Comparison of ENCODE assay signal across 12 cellular contexts in the genomic region with DNA sequence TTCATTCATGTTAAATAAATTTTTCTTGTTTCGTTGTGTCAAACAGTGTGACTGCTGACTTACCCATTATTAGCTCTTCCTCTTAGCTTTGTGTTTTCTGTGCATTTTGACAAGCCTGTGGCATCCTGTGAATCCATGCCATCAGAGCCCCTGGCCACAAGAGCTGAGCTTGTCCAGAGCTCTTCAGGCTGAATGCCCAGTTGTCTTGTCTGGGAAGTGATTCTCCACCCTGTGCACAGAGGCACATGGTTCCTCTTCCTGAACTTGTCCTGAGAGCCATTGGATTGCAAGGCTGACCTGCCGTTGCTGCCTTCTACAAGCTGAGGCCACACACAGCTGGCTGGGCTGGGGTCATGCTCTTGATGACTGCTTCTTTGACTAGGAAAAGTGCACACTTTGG.
A peak's percentile ranks its signal among the peaks of the same experiment; 100 is the strongest.
DNase-seq lines count a peak whose midpoint lies in the region; ATAC-seq and TF ChIP-seq lines count a peak whose summit lies in the region.
"Had no signal": no experiment of that assay in that cellular context is flagged by ENCODE, and none has a peak within 500 bp of the region (broad histone marks: within the 10 kb centered on the region; RNA-seq: fewer than 3 reads in every experiment).

No MANE protein-coding gene starts in this region.

- no TSS peak for BruUV-seq in MCF 10A (replicated peaks; lab: Mats Ljungman, UMichigan)

- no peaks in the 10 kb centered on the region for H3K9me3 Mint-ChIP-seq in MCF 10A (ENCODE audit: unreplicated experiment)

- 53 to 71% methylated on average over 2 of the region's 2 CpGs for WGBS in thyroid gland, 2 donors
- WGBS in esophagus muscularis mucosa = 68% methylated on average over 2 of the region's 2 CpGs

- no peak overlapping the region for H3K27ac Mint-ChIP-seq in MCF 10A (ENCODE audit: low read depth, unreplicated experiment)

- TF ChIP-seq EP300 in esophagus muscularis mucosa (IDR thresholded peaks at IDR 0.05) = no peak

- H3K27me3 ChIP-seq in breast epithelium (no peaks in the 10 kb centered on the region), colonic mucosa (no peaks in the 10 kb centered on the region), thyroid gland (no peaks in the 10 kb centered on the region), esophagus muscularis mucosa (no peaks in the 10 kb centered on the region)
- H3K27me3 ChIP-seq: SJCRH30 had no signal

- H3K4me3 ChIP-seq in breast epithelium (no peak overlapping the region), colonic mucosa (no peak overlapping the region), thyroid gland (replicated peaks in 1 of 3) (no peak overlapping the region), esophagus muscularis mucosa (no peak overlapping the region)
- H3K4me3 ChIP-seq: SJCRH30 had no signal

- H3K9me3 ChIP-seq in breast epithelium (no peaks in the 10 kb centered on the region), colonic mucosa (no peaks in the 10 kb centered on the region), thyroid gland (no peaks in the 10 kb centered on the region), esophagus muscularis mucosa (no peaks in the 10 kb centered on the region)
- H3K9me3 ChIP-seq: SJCRH30 had no signal

- H3K9ac ChIP-seq in colonic mucosa (ENCODE audit: low read depth in 2 of 2, low read length in 2 of 2) = peak overlapping the region in 1 of 2 donors; percentile 53

- no peak overlapping the region for H3K4me3 Mint-ChIP-seq in MCF 10A (ENCODE audit: unreplicated experiment)

- DNase-seq in breast epithelium (ENCODE audit: low spot score in 2 of 2) = no peak
- DNase-seq in MCF 10A (ENCODE audit: unreplicated experiment) = no peak
- peak; percentile 31 for DNase-seq in colonic mucosa
- DNase-seq in medulla oblongata (ENCODE audit: extremely low spot score) = peak; percentile 41
- no peak for DNase-seq in thyroid gland
- DNase-seq in NCI-H2107 treated with DMSO at 0.1 percent for 48 hours (lab: John Stamatoyannopoulos, UW; ENCODE audit: unreplicated experiment) = no peak
- DNase-seq in esophagus muscularis mucosa (ENCODE audit: extremely low spot score) = no peak
- DNase-seq: activated CD4-positive, CD25-positive, alpha-beta regulatory T cell; DMS79 treated with DMSO at 0.1 percent for 48 hours; SJCRH30; stimulated activated CD4-positive, alpha-beta T cell treated with anti-CD3 and anti-CD28 coated beads, Interleukin-15, amount 100 ng/mL, for 24 hours had no signal

- TF ChIP-seq POLR2A in breast epithelium (IDR thresholded peaks at IDR 0.05) = no peak
- TF ChIP-seq POLR2A in thyroid gland (IDR thresholded peaks at IDR 0.05) = no peak
- TF ChIP-seq POLR2A in esophagus muscularis mucosa (IDR thresholded peaks at IDR 0.05; ENCODE audit: low read depth) = no peak

- H3K36me3 ChIP-seq in breast epithelium (no peaks in the 10 kb centered on the region), colonic mucosa (peaks cover 4% of the 10 kb centered on the region), thyroid gland (peaks cover 9 to 19% of the 10 kb centered on the region in 2 donors), esophagus muscularis mucosa (peaks cover 7 to 65% (median 49%) of the 10 kb centered on the region in 4 donors)

- no peak for ATAC-seq in HG02981 (IDR thresholded peaks at IDR 0.05; ENCODE audit: unreplicated experiment)

- no peaks in the 10 kb centered on the region for H3K27me3 Mint-ChIP-seq in MCF 10A (ENCODE audit: insufficient read depth, unreplicated experiment)

- H3K36me3 Mint-ChIP-seq in MCF 10A (ENCODE audit: insufficient read depth, unreplicated experiment) = peaks cover 85% of the 10 kb centered on the region

- peaks cover 24% of the 10 kb centered on the region for H3K4me1 Mint-ChIP-seq in MCF 10A (ENCODE audit: insufficient read depth, unreplicated experiment)

- peak overlapping the region; percentile 34 to 73 for H3K27ac ChIP-seq in breast epithelium
- peak overlapping the region; percentile 42 for H3K27ac ChIP-seq in colonic mucosa
- H3K27ac ChIP-seq in thyroid gland = peak overlapping the region in 2 of 3 donors; percentile 48 to 65
- H3K27ac ChIP-seq in esophagus muscularis mucosa (replicated peaks in 1 of 4) = peak overlapping the region in 2 of 4 donors; percentile 5 to 23
- H3K27ac ChIP-seq: SJCRH30 had no signal

- H3K4me1 ChIP-seq in breast epithelium (peaks cover 3 to 16% of the 10 kb centered on the region in 2 donors), colonic mucosa (peaks cover 16% of the 10 kb centered on the region), thyroid gland (peaks cover 40 to 46% of the 10 kb centered on the region in 2 donors), esophagus muscularis mucosa (peaks cover 35 to 63% (median 42%) of the 10 kb centered on the region in 4 donors)

- POLR2A ChIA-PET in MCF 10A (lab: Yijun Ruan, JAX) = interaction anchor here (1.2 to 1.8 kb wide), 2 partner anchors 10 to 32 kb away, joined by 6 to 10 read pairs; no protein-coding TSS in a partner anchor

- TF ChIP-seq CTCF in breast epithelium (IDR thresholded peaks at IDR 0.05) (no peak), MCF 10A (IDR thresholded peaks at IDR 0.05; ENCODE audit: unreplicated experiment) (no peak), colonic mucosa (IDR thresholded peaks at IDR 0.05) (no peak), thyroid gland (IDR thresholded peaks at IDR 0.05) (no peak), esophagus muscularis mucosa (IDR thresholded peaks at IDR 0.05) (no peak)

- intact Hi-C loops in breast epithelium (cut with DNase I; ENCODE audit: low total_unique reads) = no loop called here
- intact Hi-C loops in MCF 10A (cut with micrococcal nuclease) = no loop called here
- intact Hi-C loops in colonic mucosa (cut with DNase I) = no loop called here
- intact Hi-C loops in thyroid gland (cut with DNase I) = no loop called here
- intact Hi-C loops in esophagus muscularis mucosa (cut with DNase I) = no loop called here

- CTCF ChIA-PET in MCF 10A (lab: Yijun Ruan, JAX) = interaction anchor here (0.6 to 0.7 kb wide), 2 partner anchors 64 to 495 kb away, joined by 4 to 6 read pairs; no protein-coding TSS in a partner anchor

Comparison
In these comparisons a context has a peak if more than half of its experiments do, and no peak if none do; other contexts are left out.
1. DNase-seq: peak in colonic mucosa (single experiment) and medulla oblongata (single experiment); none in breast epithelium (0 of 2), MCF 10A (single experiment), thyroid gland (0 of 2), NCI-H2107 treated with DMSO at 0.1 percent for 48 hours (single experiment) and esophagus muscularis mucosa (single experiment).